In genomic region chr12:57229634-57230380, GRCh38 we compare ENCODE assay signal across 8 cellular contexts. TPM values are rescaled to one million over a fixed set of nuclear protein-coding genes. Genes with fewer than 3 reads are reported as not detected.
DNase-seq lines count a peak whose midpoint lies in the region; ATAC-seq, FAIRE-seq and TF ChIP-seq lines count a peak whose summit lies in the region.

TSS of gene SHMT2 (plus strand) at chr12:57229711. CDS start at chr12:57229779, 68 bp downstream.

- H3K9ac ChIP-seq in keratinocyte (ENCODE audit: control insufficient read depth, extremely low read depth, insufficient read depth, low read length), result peak within 1 kb of the TSS; percentile 98

- no peaks in the 10 kb centered on the region for H4K20me1 ChIP-seq in keratinocyte (ENCODE audit: control insufficient read depth, extremely low read depth, insufficient read depth, low read length)

- no peaks in the 10 kb centered on the region for H3K9me1 ChIP-seq in keratinocyte (ENCODE audit: control insufficient read depth, extremely low read depth, insufficient read depth, low read length)

- H3K4me3 ChIP-seq in AG04449 (ENCODE audit: low read depth, low read length), result peak within 1 kb of the TSS; percentile 93
- H3K4me3 ChIP-seq in keratinocyte (ENCODE audit: control insufficient read depth in 2 of 3, extremely low read depth in 1 of 3, insufficient read depth in 2 of 3, low read depth in 1 of 3, low read length in 3 of 3), result peak within 1 kb of the TSS; percentile 63 to 97 (median 72)

- H3K27ac ChIP-seq in keratinocyte (ENCODE audit: control insufficient read depth, insufficient read depth, low read length), result peak within 1 kb of the TSS; percentile 94

- no peaks in the 10 kb centered on the region for H3K27me3 ChIP-seq in keratinocyte (ENCODE audit: control insufficient read depth, extremely low read depth, insufficient read depth, low read length)

- dilution Hi-C loops in keratinocyte (cut with MboI; ENCODE audit: extremely low pct_ligation_motif_present, low sequenced_read_pairs), result no loop called here

- DNase-seq in AG04449 (ENCODE audit: low read depth, low spot score) (peak; percentile 78), NCI-H446 treated with DMSO at 0.1 percent for 48 hours (lab: John Stamatoyannopoulos, UW) (peak; percentile 87), cerebellar cortex (ENCODE audit: low spot score) (peak; percentile 98), keratinocyte (ENCODE audit: low read depth, low spot score) (peak; percentile 79)
- DNase-seq in activated CD4-positive, CD25-positive, alpha-beta regulatory T cell treated with anti-CD3 and anti-CD28 coated beads, Interleukin-2, amount 50 U/mL, for 16 hours (ENCODE audit: low read depth, low spot score), result peak; percentile 89
- DNase-seq in stimulated activated CD4-positive, alpha-beta T cell treated with anti-CD3 and anti-CD28 coated beads, Interleukin-12 subunit alpha, Interleukin-12 subunit beta, amount 100 ng/mL, for 48 hours (ENCODE audit: low read depth in 2 of 3, low spot score in 1 of 3), result peak; percentile 87 to 94 (median 94)

- H2AFZ ChIP-seq in keratinocyte (ENCODE audit: control insufficient read depth, low read length), result peak within 1 kb of the TSS; percentile 90

- POLR2A ChIA-PET in AG04449 (lab: Yijun Ruan, JAX), result interaction anchor here (0.6 to 3.4 kb wide), 19 partner anchors 9 to 229 kb away, joined by 3 to 74 read pairs (median 5); partner anchors contain the start of genes LRP1 and STAT6

- H3K4me2 ChIP-seq in keratinocyte (ENCODE audit: control insufficient read depth, extremely low read depth, insufficient read depth, low read depth, low read length), result peak within 1 kb of the TSS; percentile 96

- ATAC-seq in GM18909 (IDR thresholded peaks at IDR 0.05; ENCODE audit: poor library complexity, unreplicated experiment), result peak; percentile 59
- peak; percentile 70 for ATAC-seq in HG03280 (IDR thresholded peaks at IDR 0.05; ENCODE audit: unreplicated experiment)

- peak; percentile 90 for FAIRE-seq in keratinocyte (lab: Jason Lieb, UNC)

- CTCF ChIA-PET in AG04449 (lab: Yijun Ruan, JAX), result interaction anchor here (0.7 to 13.3 kb wide), 14 partner anchors 13 to 229 kb away, joined by 3 to 425 read pairs (median 4); partner anchors contain the start of genes GLI1 and NXPH4

- no peaks in the 10 kb centered on the region for H3K9me3 ChIP-seq in keratinocyte (ENCODE audit: control insufficient read depth, low read depth, low read length)

- H3K79me2 ChIP-seq in keratinocyte (ENCODE audit: control insufficient read depth, insufficient read depth, low read length), result peaks cover 25% of the 10 kb centered on the region

- peaks cover 36% of the 10 kb centered on the region for H3K4me1 ChIP-seq in keratinocyte (ENCODE audit: control insufficient read depth, extremely low read depth, insufficient read depth, low read length)

- H3K36me3 ChIP-seq in keratinocyte (ENCODE audit: control insufficient read depth in 2 of 2, extremely low read depth in 1 of 2, insufficient read depth in 2 of 2, low read length in 2 of 2), result peaks cover 25 to 39% of the 10 kb centered on the region in 2 experiments

- TF ChIP-seq CTCF in AG04449 (IDR thresholded peaks at IDR 0.05; ENCODE audit: insufficient read depth, low read length, missing control alignments), result no peak
- TF ChIP-seq CTCF in keratinocyte (optimal IDR thresholded peaks at IDR 0.05 in 1 of 3, IDR thresholded peaks at IDR 0.05 in 1 of 3, conservative IDR thresholded peaks at IDR 0.05 in 1 of 3; ENCODE audit: extremely low read depth in 1 of 3, insufficient read depth in 2 of 3, low read length in 3 of 3), result peak in 1 of 3 experiments; percentile 1

RNA-seq across cellular contexts. Expression of gene SHMT2, which starts in this region (rescaled TPM):
- 84.0 to 180 TPM (median 128 TPM) in 3 replicates for polyA plus RNA-seq in keratinocyte
- 82.9 TPM for polyA plus RNA-seq in keratinocyte (2011; ENCODE audit: low read depth)
- polyA plus RNA-seq in keratinocyte (2011; cell fraction: cytosol; rRNA removed), result 78.8 and 160 TPM in 2 replicates
- 115 and 120 TPM in 2 replicates for polyA plus RNA-seq in keratinocyte (2011; cell fraction: nucleus; rRNA removed)
- 141 and 149 TPM in 2 replicates for polyA plus RNA-seq in keratinocyte (2012; ENCODE audit: low replicate concordance)
- polyA minus RNA-seq in keratinocyte, result 138 to 210 TPM (median 151 TPM) in 3 replicates
- polyA minus RNA-seq in keratinocyte (2011; cell fraction: cytosol; rRNA and poly(A)+ RNA removed), result 125 TPM
- 64.8 and 69.3 TPM in 2 replicates for polyA minus RNA-seq in keratinocyte (2011; cell fraction: nucleus; rRNA and poly(A)+ RNA removed)

Comparison
In these comparisons a context has a peak if more than half of its experiments do, and no peak if none do; other contexts are left out.
1. Peak in every context shown above with its lines: DNase-seq, ATAC-seq, H3K4me3 ChIP-seq and H3K27ac ChIP-seq.